14 cellular contexts compared by ENCODE assay signal in genomic region chr15:74752486-74753395, GRCh38. TPM values are rescaled to one million over a fixed set of nuclear protein-coding genes. Genes with fewer than 3 reads are reported as not detected.
DNase-seq lines count a peak whose midpoint lies in the region; ATAC-seq, FAIRE-seq and TF ChIP-seq lines count a peak whose summit lies in the region.
"Had no signal": no experiment of that assay in that cellular context is flagged by ENCODE, and none has a peak within 500 bp of the region (broad histone marks: within the 10 kb centered on the region; RNA-seq: fewer than 3 reads in every experiment).

No MANE protein-coding gene starts in this region.

- H3K36me3 Mint-ChIP-seq in MCF 10A (ENCODE audit: insufficient read depth, unreplicated experiment) (no peaks in the 10 kb centered on the region), astrocyte (ENCODE audit: low read depth, unreplicated experiment) (no peaks in the 10 kb centered on the region)

- ATAC-seq in HG03469 (IDR thresholded peaks at IDR 0.05; ENCODE audit: unreplicated experiment), result no peak

- H3K4me2 ChIP-seq in astrocyte (ENCODE audit: low read length), result peak overlapping the region; percentile 19
- H3K4me2 ChIP-seq: KMS-11 had no signal

- no peaks in the 10 kb centered on the region for H3K4me1 ChIP-seq in breast epithelium
- H3K4me1 ChIP-seq in astrocyte (ENCODE audit: insufficient read depth, low read length), result no peaks in the 10 kb centered on the region
- H3K4me1 ChIP-seq: tibial artery had no signal

- CTCF ChIA-PET in MCF 10A (lab: Yijun Ruan, JAX), result interaction anchor here (0.6 to 1.5 kb wide), 3 partner anchors 10 to 315 kb away, joined by 3 to 7 read pairs (median 3); no protein-coding TSS in a partner anchor

- no peak overlapping the region for H3K9ac ChIP-seq in astrocyte (ENCODE audit: low read length)
- H3K9ac ChIP-seq: KMS-11 had no signal

- H3K79me2 ChIP-seq in astrocyte (ENCODE audit: insufficient read depth, low read length), result no peaks in the 10 kb centered on the region

- FAIRE-seq in astrocyte (lab: Jason Lieb, UNC) (no peak), urothelium cell line (lab: Jason Lieb, UNC) (no peak)

- H2AFZ ChIP-seq in astrocyte (ENCODE audit: low read depth, low read length), result no peak overlapping the region

- TF ChIP-seq POLR2A in breast epithelium (IDR thresholded peaks at IDR 0.05), result no peak

- H3K4me3 ChIP-seq in breast epithelium (no peak overlapping the region), astrocyte (ENCODE audit: insufficient read depth, low read depth, low read length) (no peak overlapping the region), kidney epithelial cell (ENCODE audit: low read depth, low read length) (no peak overlapping the region)
- H3K4me3 ChIP-seq: tibial artery had no signal

- H3K4me1 Mint-ChIP-seq in MCF 10A (ENCODE audit: insufficient read depth, unreplicated experiment) (peaks cover 6% of the 10 kb centered on the region), astrocyte (ENCODE audit: low read depth, unreplicated experiment) (peaks cover 5% of the 10 kb centered on the region)

- no TSS peak for BruUV-seq in MCF 10A (replicated peaks; lab: Mats Ljungman, UMichigan)

- H3K27ac ChIP-seq in breast epithelium, result no peak overlapping the region
- H3K27ac ChIP-seq in astrocyte (ENCODE audit: low read depth, low read length), result no peak overlapping the region
- H3K27ac ChIP-seq: KMS-11, tibial artery had no signal

- H3K9me3 ChIP-seq in breast epithelium (no peaks in the 10 kb centered on the region), astrocyte (ENCODE audit: insufficient read depth, low read depth, low read length) (no peaks in the 10 kb centered on the region)
- H3K9me3 ChIP-seq: tibial artery had no signal

- POLR2A ChIA-PET in MCF 10A (lab: Yijun Ruan, JAX), result interaction anchor here (0.6 to 1.0 kb wide), 4 partner anchors 17 to 292 kb away, joined by 3 to 4 read pairs (median 4); no protein-coding TSS in a partner anchor

- no peaks in the 10 kb centered on the region for H3K27me3 Mint-ChIP-seq in MCF 10A (ENCODE audit: insufficient read depth, unreplicated experiment)
- peaks cover 23% of the 10 kb centered on the region for H3K27me3 Mint-ChIP-seq in astrocyte (ENCODE audit: low read depth, unreplicated experiment)

- DNase-seq in MCF 10A (ENCODE audit: unreplicated experiment) (peak; percentile 25), breast epithelium (ENCODE audit: low spot score in 2 of 2) (no peak), astrocyte (ENCODE audit: low read depth) (peak; percentile 64), kidney epithelial cell (ENCODE audit: low read depth) (peak; percentile 28), urothelium cell line (ENCODE audit: low spot score) (peak; percentile 24), GOT3 (lab: John Stamatoyannopoulos, UW) (no peak)
- DNase-seq in activated naive CD4-positive, alpha-beta T cell treated with Interleukin-2 at 50 U/mL for 16 hours, result no peak
- DNase-seq: 8988T; activated CD4-positive, CD25-positive, alpha-beta regulatory T cell treated with anti-CD3 and anti-CD28 coated beads, Interleukin-2, amount 50 U/mL, for 72 hours; caudate nucleus; NCI-H2081; tibial artery had no signal

- H3K27ac Mint-ChIP-seq in MCF 10A (ENCODE audit: low read depth, unreplicated experiment) (no peak overlapping the region), astrocyte (ENCODE audit: unreplicated experiment) (no peak overlapping the region)

- no peaks in the 10 kb centered on the region for H3K36me3 ChIP-seq in breast epithelium
- no peaks in the 10 kb centered on the region for H3K36me3 ChIP-seq in astrocyte (ENCODE audit: insufficient read depth, low read length)
- H3K36me3 ChIP-seq in kidney epithelial cell (ENCODE audit: control insufficient read depth, insufficient read depth, low read length), result no peaks in the 10 kb centered on the region
- H3K36me3 ChIP-seq: tibial artery had no signal

- intact Hi-C loops in MCF 10A (cut with micrococcal nuclease) (no loop called here), breast epithelium (cut with DNase I; ENCODE audit: low total_unique reads) (loop anchor here (1.0 kb wide), 1 partner anchor 37 kb away; no protein-coding TSS in a partner anchor)

- no peaks in the 10 kb centered on the region for H4K20me1 ChIP-seq in astrocyte (ENCODE audit: insufficient read depth, low read length)

- H3K4me3 Mint-ChIP-seq in MCF 10A (ENCODE audit: unreplicated experiment) (no peak overlapping the region), astrocyte (ENCODE audit: unreplicated experiment) (no peak overlapping the region)

- no peaks in the 10 kb centered on the region for H3K9me3 Mint-ChIP-seq in MCF 10A (ENCODE audit: unreplicated experiment)
- no peaks in the 10 kb centered on the region for H3K9me3 Mint-ChIP-seq in astrocyte (ENCODE audit: unreplicated experiment)

- no peak for TF ChIP-seq CTCF in MCF 10A (IDR thresholded peaks at IDR 0.05; ENCODE audit: unreplicated experiment)
- no peak for TF ChIP-seq CTCF in breast epithelium (IDR thresholded peaks at IDR 0.05)
- no peak for TF ChIP-seq CTCF in astrocyte (IDR thresholded peaks at IDR 0.05; ENCODE audit: insufficient read depth, low read depth, low read length)
- no peak for TF ChIP-seq CTCF in kidney epithelial cell (IDR thresholded peaks at IDR 0.05; ENCODE audit: insufficient read depth, low read length, poor library complexity, severe bottlenecking)

- H3K27me3 ChIP-seq in breast epithelium (no peaks in the 10 kb centered on the region), astrocyte (ENCODE audit: insufficient read depth, low read length) (peaks cover 2% of the 10 kb centered on the region), kidney epithelial cell (ENCODE audit: control insufficient read depth, insufficient read depth, low read length) (peaks cover 3% of the 10 kb centered on the region)

RNA-seq across cellular contexts. Expression of gene CYP1A2, which starts 4.1 kb away (rescaled TPM):
- total RNA-seq in MCF 10A (2022), result not detected in 2 replicates
- total RNA-seq in breast epithelium, result not detected
- total RNA-seq in astrocyte, result not detected in 2 replicates
- not detected in 2 replicates for total RNA-seq in kidney epithelial cell

RNA-seq across cellular contexts. Expression of gene CYP1A1, which starts 27.4 kb away (rescaled TPM):
- total RNA-seq in MCF 10A (2022) (not detected in 2 replicates), breast epithelium (10 to 100 TPM in 1 of 3 donors, 1 to 10 TPM in 1, under 1 TPM in 1; 0.80 to 32.1 (median 4.8) TPM), astrocyte (0.58 and 0.91 TPM in 2 replicates), kidney epithelial cell (0.33 TPM in 1 of 2 replicates, not detected in the other)

RNA-seq across cellular contexts. Expression of gene CSK, which starts 29.1 kb away (rescaled TPM):
- 50.4 and 65.3 TPM in 2 replicates for total RNA-seq in MCF 10A (2022)
- 10 to 100 TPM; 18.7 to 26.2 (median 18.7) TPM for total RNA-seq in breast epithelium
- 45.4 and 49.8 TPM in 2 replicates for total RNA-seq in astrocyte
- total RNA-seq in kidney epithelial cell, result 48.0 and 51.0 TPM in 2 replicates

RNA-seq across cellular contexts. Expression of gene EDC3, which starts 56.9 kb away (rescaled TPM):
- total RNA-seq in MCF 10A (2022) (42.8 and 53.3 TPM in 2 replicates), breast epithelium (10 to 100 TPM; 13.8 to 21.7 (median 20.3) TPM), astrocyte (44.1 and 47.6 TPM in 2 replicates), kidney epithelial cell (15.3 and 24.9 TPM in 2 replicates)

RNA-seq across cellular contexts. Expression of gene LMAN1L, which starts 59.9 kb away (rescaled TPM):
- total RNA-seq in MCF 10A (2022), result 0.23 TPM in 1 of 2 replicates, not detected in the other
- under 1 TPM in 1 of 3 donors, not detected in 2; 0.15 TPM for total RNA-seq in breast epithelium
- 0.32 TPM in 1 of 2 replicates, not detected in the other for total RNA-seq in astrocyte
- not detected in 2 replicates for total RNA-seq in kidney epithelial cell

Comparison
In these comparisons a context has a peak if more than half of its experiments do, and no peak if none do; other contexts are left out.
1. DNase-seq: peak in MCF 10A (single experiment), astrocyte (single experiment), kidney epithelial cell (single experiment) and urothelium cell line (single experiment); none in breast epithelium (0 of 2), GOT3 (single experiment) and activated naive CD4-positive, alpha-beta T cell treated with Interleukin-2 at 50 U/mL for 16 hours (single experiment).